15 cellular contexts compared by ENCODE assay signal in the genomic region with DNA sequence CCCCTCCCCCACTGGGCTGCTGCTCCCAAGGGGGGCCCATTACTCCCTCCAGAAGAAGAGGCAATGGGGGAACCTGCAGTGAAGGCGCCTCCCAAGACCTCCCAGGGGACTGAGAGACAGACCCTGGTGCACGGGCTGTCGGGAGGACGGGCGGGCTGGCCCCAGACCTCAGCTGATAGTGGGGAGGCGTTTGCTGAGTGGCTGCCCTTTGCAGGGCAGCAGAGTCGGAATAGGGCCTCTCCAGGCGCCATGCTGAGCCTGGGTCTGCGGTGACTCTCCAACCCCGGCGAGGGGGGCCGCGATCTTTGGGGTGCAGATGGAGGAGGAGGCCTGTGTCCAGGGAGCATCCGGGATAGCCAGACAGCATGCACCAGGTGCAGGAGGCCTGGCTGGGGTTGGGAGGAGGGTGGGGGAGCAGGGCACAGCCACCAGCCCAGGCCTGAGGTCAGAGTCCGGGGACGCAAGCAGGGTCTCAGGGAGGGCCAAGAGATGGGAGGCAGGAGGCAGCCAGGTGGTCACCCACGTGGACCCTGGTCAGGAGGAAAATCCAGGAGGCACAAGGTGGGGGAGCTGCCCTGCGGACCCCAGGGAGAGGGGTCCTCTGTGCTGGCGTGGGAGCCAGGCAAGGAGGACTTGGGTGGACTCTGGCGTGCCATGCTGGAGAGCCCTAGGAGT. TPM values are rescaled to one million over a fixed set of nuclear protein-coding genes. Genes with fewer than 3 reads are reported as not detected.
A peak's percentile ranks its signal among the peaks of the same experiment; 100 is the strongest.
DNase-seq lines count a peak whose midpoint lies in the region; ATAC-seq and TF ChIP-seq lines count a peak whose summit lies in the region.
"Had no signal": no experiment of that assay in that cellular context is flagged by ENCODE, and none has a peak within 500 bp of the region (broad histone marks: within the 10 kb centered on the region; RNA-seq: fewer than 3 reads in every experiment).

No MANE protein-coding gene starts in this region.

- no peaks in the 10 kb centered on the region for H3K4me1 Mint-ChIP-seq in activated naive CD8-positive, alpha-beta T cell treated with anti-CD3 and anti-CD28 coated beads, Interleukin-2, amount 10 ng/mL, durations not matched to agents 7 days and 5 days
- no peaks in the 10 kb centered on the region for H3K4me1 Mint-ChIP-seq in activated naive CD8-positive, alpha-beta T cell treated with anti-CD3 and anti-CD28 coated beads for 36 hours
- H3K4me1 Mint-ChIP-seq in endodermal cell, result no peaks in the 10 kb centered on the region
- H3K4me1 Mint-ChIP-seq: activated naive CD4-positive, alpha-beta T cell treated with anti-CD3 and anti-CD28 coated beads, Interleukin-2, amount 50 U/mL, for 24 hours had no signal

- no peak for ATAC-seq in activated naive CD8-positive, alpha-beta T cell treated with anti-CD3 and anti-CD28 coated beads, Interleukin-2, amount 10 ng/mL, durations not matched to agents 7 days and 5 days (ENCODE audit: low read depth)
- no peak for ATAC-seq in upper lobe of right lung
- ATAC-seq: activated CD8-positive, alpha-beta T cell treated with anti-CD3 and anti-CD28 coated beads for 36 hours; GM12878 had no signal

- WGBS in endodermal cell (ENCODE audit: insufficient coverage in 1 of 2, insufficient read length in 1 of 2), 2 experiments, result 88 to 89% methylated on average over 6 to 20 of the region's 20 CpGs

- H3K27ac ChIP-seq in endodermal cell (ENCODE audit: low read depth, low read length) (no peak overlapping the region), upper lobe of right lung (peak overlapping the region; percentile 32), breast epithelium (peak overlapping the region in 1 of 2 donors; percentile 71)

- POLR2A ChIA-PET in activated naive CD8-positive, alpha-beta T cell treated with anti-CD3 and anti-CD28 coated beads, Interleukin-2, amount 10 ng/mL, durations not matched to agents 7 days and 5 days (lab: Charles Lee), result no interaction called here

- H3K36me3 ChIP-seq in endodermal cell (ENCODE audit: control insufficient read depth, insufficient read depth, low read length) (no peaks in the 10 kb centered on the region), upper lobe of right lung (no peaks in the 10 kb centered on the region), breast epithelium (no peaks in the 10 kb centered on the region)

- TF ChIP-seq CTCF in endodermal cell (conservative IDR thresholded peaks at IDR 0.05) (no peak), upper lobe of right lung (IDR thresholded peaks at IDR 0.05) (no peak), breast epithelium (IDR thresholded peaks at IDR 0.05) (no peak)

- DNase-seq in activated naive CD8-positive, alpha-beta T cell treated with anti-CD3 and anti-CD28 coated beads, Interleukin-2, amount 10 ng/mL, durations not matched to agents 7 days and 5 days, result peak; percentile 29
- DNase-seq in activated naive CD8-positive, alpha-beta T cell treated with anti-CD3 and anti-CD28 coated beads for 36 hours, result no peak
- DNase-seq in endodermal cell (peak; percentile 47), mesenteric fat pad (ENCODE audit: low spot score) (peak; percentile 89), upper lobe of right lung (peak; percentile 65), breast epithelium (ENCODE audit: low spot score in 2 of 2) (no peak), G401 (ENCODE audit: low spot score) (no peak), HT-29 (ENCODE audit: low spot score) (no peak)
- DNase-seq: activated CD8-positive, alpha-beta T cell treated with anti-CD3 and anti-CD28 coated beads for 36 hours; DMS79 treated with DMSO at 0.1 percent for 48 hours; NCI-H1048; NCI-H510A had no signal

- H3K27me3 ChIP-seq in endodermal cell (ENCODE audit: control insufficient read depth, insufficient read depth, low read length, poor library complexity, severe bottlenecking) (peaks cover 14% of the 10 kb centered on the region), upper lobe of right lung (peaks cover 11% of the 10 kb centered on the region), breast epithelium (peaks cover 0 to 5% of the 10 kb centered on the region in 2 donors)

- no peaks in the 10 kb centered on the region for H3K9me3 Mint-ChIP-seq in activated naive CD8-positive, alpha-beta T cell treated with anti-CD3 and anti-CD28 coated beads, Interleukin-2, amount 10 ng/mL, durations not matched to agents 7 days and 5 days
- no peaks in the 10 kb centered on the region for H3K9me3 Mint-ChIP-seq in activated naive CD8-positive, alpha-beta T cell treated with anti-CD3 and anti-CD28 coated beads for 36 hours
- H3K9me3 Mint-ChIP-seq in endodermal cell, result no peaks in the 10 kb centered on the region
- H3K9me3 Mint-ChIP-seq: activated CD8-positive, alpha-beta T cell treated with anti-CD3 and anti-CD28 coated beads for 36 hours; activated naive CD4-positive, alpha-beta T cell treated with anti-CD3 and anti-CD28 coated beads, Interleukin-2, amount 50 U/mL, for 24 hours had no signal

- H3K36me3 Mint-ChIP-seq in activated naive CD8-positive, alpha-beta T cell treated with anti-CD3 and anti-CD28 coated beads, Interleukin-2, amount 10 ng/mL, durations not matched to agents 7 days and 5 days, result no peaks in the 10 kb centered on the region
- no peaks in the 10 kb centered on the region for H3K36me3 Mint-ChIP-seq in activated naive CD8-positive, alpha-beta T cell treated with anti-CD3 and anti-CD28 coated beads for 36 hours
- no peaks in the 10 kb centered on the region for H3K36me3 Mint-ChIP-seq in endodermal cell (ENCODE audit: low read depth)
- H3K36me3 Mint-ChIP-seq: activated naive CD4-positive, alpha-beta T cell treated with anti-CD3 and anti-CD28 coated beads, Interleukin-2, amount 50 U/mL, for 24 hours had no signal

- in situ Hi-C loops in G401 (cut with HindIII; ENCODE audit: low sequenced_read_pairs), result no loop called here

- no peak overlapping the region for H3K4me3 Mint-ChIP-seq in activated naive CD8-positive, alpha-beta T cell treated with anti-CD3 and anti-CD28 coated beads, Interleukin-2, amount 10 ng/mL, durations not matched to agents 7 days and 5 days
- no peak overlapping the region for H3K4me3 Mint-ChIP-seq in activated naive CD8-positive, alpha-beta T cell treated with anti-CD3 and anti-CD28 coated beads for 36 hours
- H3K4me3 Mint-ChIP-seq in endodermal cell, result peak overlapping the region; percentile 43
- H3K4me3 Mint-ChIP-seq: activated CD8-positive, alpha-beta T cell treated with anti-CD3 and anti-CD28 coated beads for 36 hours; activated naive CD4-positive, alpha-beta T cell treated with anti-CD3 and anti-CD28 coated beads, Interleukin-2, amount 50 U/mL, for 24 hours had no signal

- H3K4me3 ChIP-seq in endodermal cell (ENCODE audit: low read length) (no peak overlapping the region), upper lobe of right lung (no peak overlapping the region), breast epithelium (peak overlapping the region in 1 of 3 donors; percentile 41)
- H3K4me3 ChIP-seq: GM12878 had no signal

- intact Hi-C loops in upper lobe of right lung (cut with DNase I) (no loop called here), breast epithelium (cut with DNase I; ENCODE audit: low total_unique reads) (loop anchor here (10.0 kb wide), 1 partner anchor 78 kb away; a partner anchor contains a TSS)

- no peak overlapping the region for H3K9ac ChIP-seq in endodermal cell (ENCODE audit: extremely low read depth, low read length, poor library complexity, severe bottlenecking)

- H3K4me1 ChIP-seq in endodermal cell (ENCODE audit: control insufficient read depth, insufficient read depth, low read length) (no peaks in the 10 kb centered on the region), upper lobe of right lung (peaks cover 30% of the 10 kb centered on the region), breast epithelium (peaks cover 8 to 19% of the 10 kb centered on the region in 2 donors)

- no peak for TF ChIP-seq POLR2A in breast epithelium (IDR thresholded peaks at IDR 0.05)

- peaks cover 11% of the 10 kb centered on the region for H3K27me3 Mint-ChIP-seq in activated naive CD8-positive, alpha-beta T cell treated with anti-CD3 and anti-CD28 coated beads, Interleukin-2, amount 10 ng/mL, durations not matched to agents 7 days and 5 days
- H3K27me3 Mint-ChIP-seq in activated naive CD8-positive, alpha-beta T cell treated with anti-CD3 and anti-CD28 coated beads for 36 hours, result peaks cover 28% of the 10 kb centered on the region
- H3K27me3 Mint-ChIP-seq in endodermal cell (ENCODE audit: insufficient read depth), result peaks cover 15% of the 10 kb centered on the region

- H3K9me3 ChIP-seq in endodermal cell (ENCODE audit: control insufficient read depth, low read length) (no peaks in the 10 kb centered on the region), upper lobe of right lung (no peaks in the 10 kb centered on the region), breast epithelium (no peaks in the 10 kb centered on the region)

- H3K27ac Mint-ChIP-seq in activated naive CD8-positive, alpha-beta T cell treated with anti-CD3 and anti-CD28 coated beads, Interleukin-2, amount 10 ng/mL, durations not matched to agents 7 days and 5 days, result no peak overlapping the region
- no peak overlapping the region for H3K27ac Mint-ChIP-seq in activated naive CD8-positive, alpha-beta T cell treated with anti-CD3 and anti-CD28 coated beads for 36 hours
- H3K27ac Mint-ChIP-seq in endodermal cell, result no peak overlapping the region
- H3K27ac Mint-ChIP-seq: activated CD8-positive, alpha-beta T cell treated with anti-CD3 and anti-CD28 coated beads for 36 hours; activated naive CD4-positive, alpha-beta T cell treated with anti-CD3 and anti-CD28 coated beads, Interleukin-2, amount 50 U/mL, for 24 hours had no signal

RNA-seq across cellular contexts. Expression of a gene that starts 11.0 kb away (rescaled TPM):
- total RNA-seq in activated naive CD8-positive, alpha-beta T cell treated with anti-CD3 and anti-CD28 coated beads, Interleukin-2, amount 10 ng/mL, durations not matched to agents 7 days and 5 days, result not detected
- not detected for total RNA-seq in activated naive CD8-positive, alpha-beta T cell treated with anti-CD3 and anti-CD28 coated beads for 36 hours
- total RNA-seq in endodermal cell (not detected), mesenteric fat pad (not detected), upper lobe of right lung (0.26 TPM), breast epithelium (under 1 TPM in 1 of 3 donors, not detected in 2; 0.33 TPM)
- polyA plus RNA-seq in endodermal cell (2013, experiment 1 of 2), result not detected
- not detected for polyA plus RNA-seq in endodermal cell (2013, experiment 2 of 2)
- total RNA-seq in G401 (2014; rRNA removed; shearing (Covaris generic)), result not detected in 2 replicates
- total RNA-seq in HT-29 (2014; rRNA removed; shearing (Covaris generic)), result not detected in 2 replicates
- total RNA-seq: activated CD8-positive, alpha-beta T cell treated with anti-CD3 and anti-CD28 coated beads for 36 hours; GM12878; myocyte had no signal
- polyA plus RNA-seq: GM12878 had no signal

RNA-seq across cellular contexts. Expression of a gene that starts 21.2 kb away (rescaled TPM):
- not detected for total RNA-seq in activated naive CD8-positive, alpha-beta T cell treated with anti-CD3 and anti-CD28 coated beads, Interleukin-2, amount 10 ng/mL, durations not matched to agents 7 days and 5 days
- not detected for total RNA-seq in activated naive CD8-positive, alpha-beta T cell treated with anti-CD3 and anti-CD28 coated beads for 36 hours
- total RNA-seq in endodermal cell (under 1 TPM in 1 of 2 donors, not detected in 1; 0.31 TPM), mesenteric fat pad (not detected), upper lobe of right lung (22.2 TPM), breast epithelium (1 to 10 TPM in 1 of 3 donors, under 1 TPM in 1, not detected in 1; 0.15 to 2.3 TPM)
- not detected for polyA plus RNA-seq in endodermal cell (2013, experiment 1 of 2)
- not detected for polyA plus RNA-seq in endodermal cell (2013, experiment 2 of 2)
- total RNA-seq in G401 (2014; rRNA removed; shearing (Covaris generic)), result not detected in 2 replicates
- 20.7 and 24.5 TPM in 2 replicates for total RNA-seq in HT-29 (2014; rRNA removed; shearing (Covaris generic))
- total RNA-seq: activated CD8-positive, alpha-beta T cell treated with anti-CD3 and anti-CD28 coated beads for 36 hours; GM12878; myocyte had no signal

RNA-seq across cellular contexts. Expression of a gene that starts 48.5 kb away (rescaled TPM):
- total RNA-seq in activated naive CD8-positive, alpha-beta T cell treated with anti-CD3 and anti-CD28 coated beads, Interleukin-2, amount 10 ng/mL, durations not matched to agents 7 days and 5 days, result not detected
- not detected for total RNA-seq in activated naive CD8-positive, alpha-beta T cell treated with anti-CD3 and anti-CD28 coated beads for 36 hours
- under 1 TPM in 1 of 2 donors, not detected in 1; 0.31 TPM for total RNA-seq in endodermal cell
- polyA plus RNA-seq in endodermal cell (2013, experiment 1 of 2), result not detected
- not detected for polyA plus RNA-seq in endodermal cell (2013, experiment 2 of 2)
- total RNA-seq in mesenteric fat pad, result 0.32 TPM
- total RNA-seq in upper lobe of right lung, result not detected
- total RNA-seq in breast epithelium, result under 1 TPM in 1 of 3 donors, not detected in 2; under 0.01 TPM
- total RNA-seq in G401 (2014; rRNA removed; shearing (Covaris generic)), result not detected in 2 replicates
- 1.6 and 3.0 TPM in 2 replicates for total RNA-seq in HT-29 (2014; rRNA removed; shearing (Covaris generic))
- total RNA-seq: activated CD8-positive, alpha-beta T cell treated with anti-CD3 and anti-CD28 coated beads for 36 hours; myocyte had no signal
- polyA plus RNA-seq: GM12878 had no signal

Comparison
In these comparisons a context has a peak if more than half of its experiments do, and no peak if none do; other contexts are left out.
1. DNase-seq: peak in activated naive CD8-positive, alpha-beta T cell treated with anti-CD3 and anti-CD28 coated beads, Interleukin-2, amount 10 ng/mL, durations not matched to agents 7 days and 5 days (single experiment), endodermal cell (single experiment), mesenteric fat pad (single experiment) and upper lobe of right lung (single experiment); none in activated naive CD8-positive, alpha-beta T cell treated with anti-CD3 and anti-CD28 coated beads for 36 hours (single experiment), breast epithelium (0 of 2), G401 (single experiment) and HT-29 (single experiment).